ENCODE assay signal across 15 cellular contexts in genomic region chr11:32029721-32030120, GRCh38.
"Had no signal": no experiment of that assay in that cellular context is flagged by ENCODE, and none has a peak within 500 bp of the region (broad histone marks: within the 10 kb centered on the region; RNA-seq: fewer than 3 reads in every experiment).

No MANE protein-coding gene starts in this region.

- H3K36me3 ChIP-seq: sigmoid colon, suprapubic skin, upper lobe of left lung had no signal

- H3K27me3 ChIP-seq: upper lobe of left lung had no signal

- H3K4me1 ChIP-seq: psoas muscle, sigmoid colon, suprapubic skin, upper lobe of left lung had no signal

- H3K27ac Mint-ChIP-seq: activated CD4-positive, alpha-beta memory T cell treated with anti-CD3 and anti-CD28 coated beads, Interleukin-2, amount 10 ng/mL, durations not matched to agents 7 days and 5 days; activated naive CD8-positive, alpha-beta T cell treated with anti-CD3 and anti-CD28 coated beads, Interleukin-2, amount 50 U/mL, for 24 hours; naive thymus-derived CD8-positive, alpha-beta T cell had no signal

- H3K9me3 ChIP-seq: mucosa of descending colon, psoas muscle, sigmoid colon, suprapubic skin, upper lobe of left lung had no signal

- H3K9me3 Mint-ChIP-seq: activated CD4-positive, alpha-beta memory T cell treated with anti-CD3 and anti-CD28 coated beads, Interleukin-2, amount 10 ng/mL, durations not matched to agents 7 days and 5 days; activated naive CD8-positive, alpha-beta T cell treated with anti-CD3 and anti-CD28 coated beads, Interleukin-2, amount 50 U/mL, for 24 hours; naive thymus-derived CD8-positive, alpha-beta T cell had no signal

- H3K4me1 Mint-ChIP-seq: activated naive CD8-positive, alpha-beta T cell treated with anti-CD3 and anti-CD28 coated beads, Interleukin-2, amount 50 U/mL, for 24 hours; naive thymus-derived CD8-positive, alpha-beta T cell had no signal

- H3K4me3 ChIP-seq: lung, mucosa of descending colon, psoas muscle, sigmoid colon, suprapubic skin, upper lobe of left lung had no signal

- DNase-seq: activated CD4-positive, alpha-beta memory T cell treated with anti-CD3 and anti-CD28 coated beads, Interleukin-2, amount 10 ng/mL, durations not matched to agents 7 days and 5 days; activated CD8-positive, alpha-beta memory T cell treated with anti-CD3 and anti-CD28 coated beads, Interleukin-2, amount 50 U/mL, for 48 hours; activated naive CD4-positive, alpha-beta T cell; activated naive CD8-positive, alpha-beta T cell treated with anti-CD3 and anti-CD28 coated beads, Interleukin-2, amount 50 U/mL, for 24 hours; cortex of kidney; effector memory CD4-positive, alpha-beta T cell; mucosa of descending colon; naive thymus-derived CD8-positive, alpha-beta T cell; psoas muscle; sigmoid colon; stimulated activated CD4-positive, alpha-beta T cell treated with anti-CD3 and anti-CD28 coated beads, Interleukin-12 subunit alpha, Interleukin-12 subunit beta, amount 100 ng/mL, for 4 hours; stimulated activated naive CD4-positive, alpha-beta T cell treated with Interleukin-2 at 50 U/mL for 16 hours; upper lobe of left lung had no signal

- H3K27ac ChIP-seq: psoas muscle, sigmoid colon, suprapubic skin, upper lobe of left lung had no signal

- ATAC-seq: activated naive CD8-positive, alpha-beta T cell treated with anti-CD3 and anti-CD28 coated beads, Interleukin-2, amount 50 U/mL, for 24 hours; mucosa of descending colon; naive thymus-derived CD8-positive, alpha-beta T cell; psoas muscle had no signal

- H3K36me3 Mint-ChIP-seq: naive thymus-derived CD8-positive, alpha-beta T cell had no signal

- H3K4me3 Mint-ChIP-seq: activated CD4-positive, alpha-beta memory T cell treated with anti-CD3 and anti-CD28 coated beads, Interleukin-2, amount 10 ng/mL, durations not matched to agents 7 days and 5 days; activated naive CD8-positive, alpha-beta T cell treated with anti-CD3 and anti-CD28 coated beads, Interleukin-2, amount 50 U/mL, for 24 hours; naive thymus-derived CD8-positive, alpha-beta T cell had no signal
